12 cellular contexts compared by ENCODE assay signal in genomic region chr2:134189009-134189717, GRCh38.
DNase-seq lines count a peak whose midpoint lies in the region; ATAC-seq and TF ChIP-seq lines count a peak whose summit lies in the region.
"Had no signal": no experiment of that assay in that cellular context is flagged by ENCODE, and none has a peak within 500 bp of the region (broad histone marks: within the 10 kb centered on the region; RNA-seq: fewer than 3 reads in every experiment).

No MANE protein-coding gene starts in this region.

- H3K4me2 ChIP-seq in mammary epithelial cell (ENCODE audit: insufficient read depth, low read depth, low read length): peak overlapping the region; percentile 3

- H3K4me1 Mint-ChIP-seq in memory B cell: peaks cover 53% of the 10 kb centered on the region

- H3K4me1 ChIP-seq in mammary epithelial cell (ENCODE audit: insufficient read depth, low read length): peaks cover 16% of the 10 kb centered on the region
- H3K4me1 ChIP-seq: SJSA1 had no signal

- WGBS in mammary epithelial cell (ENCODE audit: low coverage, missing lambda C conversion rate): 73% methylated on average over 3 of the region's 6 CpGs

- no TSS peak for BruUV-seq in mammary epithelial cell (replicated peaks; lab: Mats Ljungman, UMichigan)

- H3K4me3 Mint-ChIP-seq in memory B cell: no peak overlapping the region

- H2AFZ ChIP-seq in mammary epithelial cell (ENCODE audit: low read depth, low read length): no peak overlapping the region

- H3K9me3 Mint-ChIP-seq in memory B cell: peaks cover 2% of the 10 kb centered on the region

- H3K36me3 Mint-ChIP-seq in memory B cell: peaks cover 29% of the 10 kb centered on the region

- H3K27me3 ChIP-seq in mammary epithelial cell (ENCODE audit: insufficient read depth, low read length): no peaks in the 10 kb centered on the region
- H3K27me3 ChIP-seq: cardiac muscle cell, SJSA1 had no signal

- CTCF ChIA-PET in mammary epithelial cell (lab: Charles Lee; ENCODE audit: low non-redundant PET): no interaction called here

- H3K9ac ChIP-seq in mammary epithelial cell (ENCODE audit: insufficient read depth, low read length): peak overlapping the region; percentile 35

- H3K9me3 ChIP-seq in mammary epithelial cell (replicated peaks; ENCODE audit: insufficient read depth, low read length): no peaks in the 10 kb centered on the region
- H3K9me3 ChIP-seq: SJSA1 had no signal

- in situ Hi-C loops in Caki2 (cut with HindIII; ENCODE audit: low pct_unique_long_range_greater_than_20kb, low sequenced_read_pairs) (no loop called here), mammary epithelial cell (cut with MboI; ENCODE audit: low sequenced_read_pairs in 2 of 2) (no loop called here), G401 (cut with HindIII; ENCODE audit: low sequenced_read_pairs) (no loop called here)

- peak overlapping the region; percentile 91 for H3K27ac ChIP-seq in mammary epithelial cell (ENCODE audit: insufficient read depth, low read depth, low read length)
- H3K27ac ChIP-seq: cardiac muscle cell, SJSA1 had no signal

- H3K4me3 ChIP-seq in NB4 (ENCODE audit: low read depth, low read length) (no peak overlapping the region), mammary epithelial cell (replicated peaks in 1 of 3; ENCODE audit: insufficient read depth in 1 of 3, low read depth in 2 of 3, low read length in 3 of 3) (no peak overlapping the region)
- H3K4me3 ChIP-seq: cardiac muscle cell, SJSA1 had no signal

- H3K36me3 ChIP-seq in mammary epithelial cell (ENCODE audit: insufficient read depth, low read length): no peaks in the 10 kb centered on the region
- H3K36me3 ChIP-seq: cardiac muscle cell, SJSA1 had no signal

- no peak for TF ChIP-seq CTCF in NB4 (IDR thresholded peaks at IDR 0.05; ENCODE audit: low read depth, low read length)
- no peak for TF ChIP-seq CTCF in mammary epithelial cell (conservative IDR thresholded peaks at IDR 0.05 in 1 of 2, IDR thresholded peaks at IDR 0.05 in 1 of 2; ENCODE audit: extremely low read depth in 1 of 2, insufficient read depth in 1 of 2, low read depth in 1 of 2, low read length in 2 of 2)

- peaks cover 62% of the 10 kb centered on the region for H3K79me2 ChIP-seq in mammary epithelial cell (ENCODE audit: insufficient read depth, low read length)

- intact Hi-C loops in mammary epithelial cell (cut with micrococcal nuclease): loop anchor here (1.0 kb wide), 1 partner anchor 11 kb away; no protein-coding TSS in a partner anchor
- intact Hi-C loops in head of caudate nucleus (cut with DNase I): no loop called here

- DNase-seq in Caki2 (ENCODE audit: low read depth) (peak; percentile 80), NB4 (ENCODE audit: low read depth) (peak; percentile 32), mammary epithelial cell (peak; percentile 96), memory B cell (ENCODE audit: low spot score in 2 of 2) (no peak), G401 (ENCODE audit: low spot score) (no peak), head of caudate nucleus (no peak)
- DNase-seq: retina; stimulated activated CD8-positive, alpha-beta memory T cell treated with anti-CD3 and anti-CD28 coated beads, Interleukin-4, amount 100 ng/mL, for 48 hours had no signal

- H3K27me3 Mint-ChIP-seq in memory B cell: no peaks in the 10 kb centered on the region

- dilution Hi-C loops in mammary epithelial cell (cut with HindIII; ENCODE audit: low sequenced_read_pairs): no loop called here

- H4K20me1 ChIP-seq in mammary epithelial cell (ENCODE audit: insufficient read depth, low read length): no peaks in the 10 kb centered on the region

- no peak for TF ChIP-seq POLR2A in NB4 (IDR thresholded peaks at IDR 0.05; ENCODE audit: extremely low read depth, insufficient read length)

- no peak for ATAC-seq in memory B cell (ENCODE audit: low read depth)
- ATAC-seq in GM19035 (IDR thresholded peaks at IDR 0.05; ENCODE audit: unreplicated experiment): no peak
- ATAC-seq in GM21390 (IDR thresholded peaks at IDR 0.05; ENCODE audit: unreplicated experiment): no peak

- H3K27ac Mint-ChIP-seq in memory B cell: peak overlapping the region; percentile 78

Comparison
In these comparisons a context has a peak if more than half of its experiments do, and no peak if none do; other contexts are left out.
1. DNase-seq: peak in Caki2 (single experiment), NB4 (single experiment) and mammary epithelial cell (single experiment); none in memory B cell (0 of 2), G401 (single experiment) and head of caudate nucleus (0 of 42).